Comparison of ENCODE assay signal across 10 cellular contexts in the genomic region with DNA sequence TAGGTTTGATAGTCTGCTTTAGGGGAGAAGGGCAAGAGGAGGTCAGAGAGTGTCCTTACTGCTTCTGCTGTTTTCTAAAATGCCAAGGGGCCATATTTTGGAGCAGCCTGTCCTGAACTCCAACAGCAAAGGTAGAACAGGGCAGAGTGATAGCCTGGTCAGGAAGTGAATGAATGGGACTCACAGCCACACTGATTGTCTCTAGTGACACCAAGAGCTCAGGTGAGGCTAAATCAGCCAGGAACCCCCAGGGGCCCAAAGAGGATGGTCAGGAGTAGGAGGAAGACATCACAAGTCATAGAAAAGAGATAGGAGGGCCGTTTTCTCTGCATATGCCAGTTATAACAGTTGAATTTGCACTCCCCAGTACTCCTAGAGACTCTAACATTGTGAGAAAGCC.
DNase-seq lines count a peak whose midpoint lies in the region; ATAC-seq and TF ChIP-seq lines count a peak whose summit lies in the region.
"Had no signal": no experiment of that assay in that cellular context is flagged by ENCODE, and none has a peak within 500 bp of the region (broad histone marks: within the 10 kb centered on the region; RNA-seq: fewer than 3 reads in every experiment).

No MANE protein-coding gene starts in this region.

- H3K4me1 ChIP-seq in left ventricle myocardium inferior: peaks cover 4% of the 10 kb centered on the region

- no peaks in the 10 kb centered on the region for H3K27me3 ChIP-seq in left ventricle myocardium inferior (ENCODE audit: low read depth)

- H3K27me3 Mint-ChIP-seq in effector memory CD8-positive, alpha-beta T cell: no peaks in the 10 kb centered on the region
- peaks cover 3% of the 10 kb centered on the region for H3K27me3 Mint-ChIP-seq in nephron progenitor cell (ENCODE audit: low read depth, poor library complexity)

- H3K27ac Mint-ChIP-seq in effector memory CD8-positive, alpha-beta T cell: peak overlapping the region; percentile 91 to 93
- H3K27ac Mint-ChIP-seq in nephron progenitor cell: no peak overlapping the region

- intact Hi-C loops in left ventricle myocardium inferior (cut with micrococcal nuclease): no loop called here

- no peaks in the 10 kb centered on the region for H3K36me3 ChIP-seq in left ventricle myocardium inferior
- H3K36me3 ChIP-seq: lower lobe of right lung had no signal

- H3K9me3 ChIP-seq in left ventricle myocardium inferior (replicated peaks): no peaks in the 10 kb centered on the region
- H3K9me3 ChIP-seq: lower lobe of right lung had no signal

- no peaks in the 10 kb centered on the region for H3K9me3 Mint-ChIP-seq in effector memory CD8-positive, alpha-beta T cell
- peaks cover 4% of the 10 kb centered on the region for H3K9me3 Mint-ChIP-seq in nephron progenitor cell

- H3K36me3 Mint-ChIP-seq in effector memory CD8-positive, alpha-beta T cell (ENCODE audit: insufficient read depth): no peaks in the 10 kb centered on the region
- no peaks in the 10 kb centered on the region for H3K36me3 Mint-ChIP-seq in nephron progenitor cell (ENCODE audit: low read depth)

- H3K27ac ChIP-seq in left ventricle myocardium inferior (replicated peaks): no peak overlapping the region
- H3K27ac ChIP-seq: lower lobe of right lung had no signal

- peak; percentile 13 for TF ChIP-seq CTCF in GM12865 (IDR thresholded peaks at IDR 0.05; ENCODE audit: insufficient read depth, low read depth, low read length, missing control alignments)
- no peak for TF ChIP-seq CTCF in nephron progenitor cell (IDR thresholded peaks at IDR 0.05)
- no peak for TF ChIP-seq CTCF in left ventricle myocardium inferior (IDR thresholded peaks at IDR 0.05; ENCODE audit: borderline replicate concordance)

- DNase-seq in GM12865 (ENCODE audit: low read depth): peak; percentile 57
- no peak for DNase-seq in effector memory CD8-positive, alpha-beta T cell
- DNase-seq in nephron progenitor cell: no peak
- DNase-seq in NCI-H1048 (lab: John Stamatoyannopoulos, UW): no peak
- no peak for DNase-seq in stimulated activated CD4-positive, alpha-beta T cell treated with anti-CD3 and anti-CD28 coated beads, Interleukin-1b, Interleukin-23, amount 100 ng/mL, for 48 hours
- no peak for DNase-seq in left ventricle myocardium inferior
- DNase-seq: KG1, lower lobe of right lung had no signal

- peak overlapping the region in 1 of 2 donors; percentile 15 for H3K4me3 Mint-ChIP-seq in effector memory CD8-positive, alpha-beta T cell
- H3K4me3 Mint-ChIP-seq in nephron progenitor cell: no peak overlapping the region

- H3K4me3 ChIP-seq in GM12865 (ENCODE audit: low read depth, low read length): no peak overlapping the region
- H3K4me3 ChIP-seq in left ventricle myocardium inferior: no peak overlapping the region
- H3K4me3 ChIP-seq: lower lobe of right lung had no signal

- peaks cover 25 to 28% of the 10 kb centered on the region in 2 donors for H3K4me1 Mint-ChIP-seq in effector memory CD8-positive, alpha-beta T cell (ENCODE audit: low read depth in 2 of 2)
- H3K4me1 Mint-ChIP-seq in nephron progenitor cell: peaks cover 8% of the 10 kb centered on the region

- ATAC-seq in GM21515 (IDR thresholded peaks at IDR 0.05; ENCODE audit: unreplicated experiment) (peak; percentile 24), HG03439 (IDR thresholded peaks at IDR 0.05; ENCODE audit: unreplicated experiment) (peak; percentile 25)
- ATAC-seq in effector memory CD8-positive, alpha-beta T cell (replicated peaks): no peak
